7 cellular contexts compared by ENCODE assay signal in the genomic region with DNA sequence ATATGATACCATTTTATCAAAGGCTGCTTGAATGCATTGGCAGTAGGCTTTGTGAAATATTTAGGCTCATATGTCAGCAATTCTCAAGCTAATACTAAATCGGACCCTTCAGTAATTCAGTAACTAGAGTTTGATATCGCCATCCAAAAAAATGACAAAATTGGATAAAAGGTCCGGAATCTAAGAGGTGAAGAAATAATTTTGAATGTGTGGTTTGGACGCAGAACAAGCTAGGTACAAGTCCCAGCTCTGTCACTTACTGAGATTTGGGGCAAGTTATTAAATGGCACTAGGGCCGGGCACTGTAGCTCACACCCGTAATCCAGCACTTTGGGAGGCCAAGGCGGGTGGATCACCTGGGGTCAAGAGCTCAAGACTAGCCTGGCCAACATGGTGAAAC.
"Had no signal": no experiment of that assay in that cellular context is flagged by ENCODE, and none has a peak within 500 bp of the region (broad histone marks: within the 10 kb centered on the region; RNA-seq: fewer than 3 reads in every experiment).

No MANE protein-coding gene starts in this region.

- H3K9ac ChIP-seq: GM23248 had no signal

- H3K4me1 ChIP-seq: HAP-1 had no signal

- H3K4me3 ChIP-seq: GM23248, HAP-1 had no signal

- DNase-seq: GM23248, GOT3, H7, HFFc6 had no signal

- H3K27ac ChIP-seq: GM23248, HL-60 had no signal

- H3K36me3 ChIP-seq: HAP-1 had no signal

- H2AFZ ChIP-seq: GM23248 had no signal

- ATAC-seq: HCT116 had no signal

- H3K9me3 ChIP-seq: HAP-1 had no signal
